ENCODE assay signal across 1 cellular context in genomic region chr5:150490754-150491153, GRCh38.
TF ChIP-seq lines count a peak whose summit lies in the region.

No MANE protein-coding gene starts in this region.

TF ChIP-seq in GM12878, 131 proteins besides CTCF, POLR2A, EP300 and RAD21:
- no peak for TF ChIP-seq NFYA (IDR thresholded peaks at IDR 0.05; ENCODE audit: borderline replicate concordance, low read depth, low read length)
